In the genomic region with DNA sequence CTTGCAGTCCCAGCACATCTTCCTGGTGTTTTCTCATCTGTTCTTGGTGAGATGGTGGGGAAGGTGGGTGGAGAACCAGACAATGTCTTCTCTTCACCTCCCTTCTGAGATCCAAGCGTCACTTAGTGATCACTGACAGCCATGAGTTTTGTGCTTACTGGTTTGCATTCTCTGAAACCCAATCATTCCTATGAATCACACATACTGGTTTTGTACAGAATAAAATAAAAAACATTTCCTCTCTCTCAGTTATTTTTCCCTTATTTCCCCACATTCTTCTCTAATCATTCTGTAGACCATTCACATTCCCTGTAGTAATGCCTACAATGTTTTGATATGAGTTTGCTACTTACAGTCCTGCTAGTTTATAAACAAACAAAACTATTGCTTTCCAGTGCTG, we compare ENCODE assay signal across 29 cellular contexts.
"Had no signal": no experiment of that assay in that cellular context is flagged by ENCODE, and none has a peak within 500 bp of the region (broad histone marks: within the 10 kb centered on the region; RNA-seq: fewer than 3 reads in every experiment).

No MANE protein-coding gene starts in this region.

- H3K36me3 ChIP-seq: ascending aorta, Peyer's patch had no signal

- DNase-seq: activated CD4-positive, alpha-beta T cell treated with anti-CD3 and anti-CD28 coated beads, Interleukin-2, amount 10 ng/mL, durations not matched to agents 24 days and 14 days; activated CD4-positive, alpha-beta T cell treated with anti-CD3 and anti-CD28 coated beads, Interleukin-2, amount 50 U/mL, for 4 hours; activated CD8-positive, alpha-beta T cell treated with anti-CD3 and anti-CD28 coated beads for 36 hours; activated effector memory CD4-positive, alpha-beta T cell treated with anti-CD3 and anti-CD28 coated beads, Interleukin-2, amount 50 U/mL, for 16 hours; activated naive CD4-positive, alpha-beta T cell; activated naive CD4-positive, alpha-beta T cell treated with anti-CD3 and anti-CD28 coated beads, Interleukin-2, amount 50 U/mL, for 16 hours; activated naive CD8-positive, alpha-beta T cell treated with anti-CD3 and anti-CD28 coated beads for 36 hours; activated T-cell treated with anti-CD3 and anti-CD28 coated beads, Interleukin-2, amount 50 U/mL, for 1 hour; activated T-cell treated with anti-CD3 and anti-CD28 coated beads, Interleukin-2, amount 50 U/mL, for 72 hours; amygdala; caudate nucleus; NCI-H1092 treated with DMSO at 0.1 percent for 48 hours; NCI-H1417 treated with DMSO at 0.1 percent for 48 hours; NCI-H187 treated with DMSO at 0.1 percent for 48 hours; NCI-H2081 treated with DMSO at 0.1 percent for 48 hours; NCI-H345; NCI-H524 treated with DMSO at 0.1 percent for 48 hours; PC-3; Peyer's patch; RPMI8226; SIG-M5 had no signal

- H3K27me3 ChIP-seq: ascending aorta, Peyer's patch had no signal

- H3K4me1 ChIP-seq: ascending aorta, Peyer's patch had no signal

- H3K9ac ChIP-seq: KMS-11 had no signal

- H3K27ac ChIP-seq: ascending aorta, KMS-11, Peyer's patch had no signal

- H3K9me3 Mint-ChIP-seq: activated CD4-positive, alpha-beta T cell treated with anti-CD3 and anti-CD28 coated beads, Interleukin-2, amount 10 ng/mL, durations not matched to agents 24 days and 14 days; activated naive CD8-positive, alpha-beta T cell treated with anti-CD3 and anti-CD28 coated beads for 36 hours; T-helper 2 cell treated with Interferon-gamma antibody and Interleukin-4, amounts not matched to agents 5 μg/mL and 100 μg/mL, for 36 hours had no signal

- FAIRE-seq: bronchial epithelial cell, TTC549 had no signal

- H3K4me3 Mint-ChIP-seq: activated CD4-positive, alpha-beta T cell treated with anti-CD3 and anti-CD28 coated beads, Interleukin-2, amount 10 ng/mL, durations not matched to agents 24 days and 14 days; activated CD8-positive, alpha-beta T cell treated with anti-CD3 and anti-CD28 coated beads for 36 hours; activated naive CD8-positive, alpha-beta T cell treated with anti-CD3 and anti-CD28 coated beads for 36 hours; activated T-cell treated with anti-CD3 and anti-CD28 coated beads, Interleukin-2, amount 50 U/mL, for 72 hours; activated T-helper 17 cell treated with anti-CD3 and anti-CD28 coated beads, Interleukin-2, amount 50 U/mL, for 72 hours; brain; T-helper 2 cell treated with Interferon-gamma antibody and Interleukin-4, amounts not matched to agents 5 μg/mL and 100 μg/mL, for 36 hours had no signal

- H3K27me3 Mint-ChIP-seq: activated CD4-positive, alpha-beta T cell treated with anti-CD3 and anti-CD28 coated beads, Interleukin-2, amount 10 ng/mL, durations not matched to agents 24 days and 14 days; activated CD8-positive, alpha-beta T cell treated with anti-CD3 and anti-CD28 coated beads for 36 hours; activated naive CD8-positive, alpha-beta T cell treated with anti-CD3 and anti-CD28 coated beads for 36 hours; activated T-helper 17 cell treated with anti-CD3 and anti-CD28 coated beads, Interleukin-2, amount 50 U/mL, for 72 hours had no signal

- H3K27ac Mint-ChIP-seq: activated CD4-positive, alpha-beta T cell treated with anti-CD3 and anti-CD28 coated beads, Interleukin-2, amount 10 ng/mL, durations not matched to agents 24 days and 14 days; activated CD8-positive, alpha-beta T cell treated with anti-CD3 and anti-CD28 coated beads for 36 hours; activated naive CD8-positive, alpha-beta T cell treated with anti-CD3 and anti-CD28 coated beads for 36 hours; activated T-cell treated with anti-CD3 and anti-CD28 coated beads, Interleukin-2, amount 50 U/mL, for 72 hours; activated T-helper 17 cell treated with anti-CD3 and anti-CD28 coated beads, Interleukin-2, amount 50 U/mL, for 72 hours; brain; T-helper 2 cell treated with Interferon-gamma antibody and Interleukin-4, amounts not matched to agents 5 μg/mL and 100 μg/mL, for 36 hours had no signal

- H3K4me1 Mint-ChIP-seq: activated CD4-positive, alpha-beta T cell treated with anti-CD3 and anti-CD28 coated beads, Interleukin-2, amount 10 ng/mL, durations not matched to agents 24 days and 14 days; activated naive CD8-positive, alpha-beta T cell treated with anti-CD3 and anti-CD28 coated beads for 36 hours; activated T-helper 17 cell treated with anti-CD3 and anti-CD28 coated beads, Interleukin-2, amount 50 U/mL, for 72 hours had no signal

- H3K4me3 ChIP-seq: ascending aorta, Peyer's patch had no signal

- H3K4me2 ChIP-seq: KMS-11 had no signal

- H3K36me3 Mint-ChIP-seq: activated naive CD8-positive, alpha-beta T cell treated with anti-CD3 and anti-CD28 coated beads for 36 hours; brain had no signal

- H3K9me3 ChIP-seq: ascending aorta, Peyer's patch had no signal

- ATAC-seq: activated CD8-positive, alpha-beta T cell treated with anti-CD3 and anti-CD28 coated beads for 36 hours; activated T-cell treated with anti-CD3 and anti-CD28 coated beads, Interleukin-2, amount 50 U/mL, for 72 hours; activated T-helper 17 cell treated with anti-CD3 and anti-CD28 coated beads, Interleukin-2, amount 50 U/mL, for 72 hours; PC-3; Right ventricle myocardium inferior had no signal
